Comparison of ENCODE assay signal across 5 cellular contexts in genomic region chr11:122002047-122002446, GRCh38.
"Had no signal": no experiment of that assay in that cellular context is flagged by ENCODE, and none has a peak within 500 bp of the region (broad histone marks: within the 10 kb centered on the region; RNA-seq: fewer than 3 reads in every experiment).

No MANE protein-coding gene starts in this region.

- H3K27ac ChIP-seq: HL-60 had no signal

- DNase-seq: IMR-90, KBM-7, KG1 had no signal

- H3K4me3 ChIP-seq: K562 had no signal
